22 cellular contexts compared by ENCODE assay signal in genomic region chr10:11636761-11637166, GRCh38.
"Had no signal": no experiment of that assay in that cellular context is flagged by ENCODE, and none has a peak within 500 bp of the region (broad histone marks: within the 10 kb centered on the region; RNA-seq: fewer than 3 reads in every experiment).

No MANE protein-coding gene starts in this region.

- H3K4me2 ChIP-seq: hepatocyte had no signal

- FAIRE-seq: keratinocyte, TTC549 had no signal

- DNase-seq: activated CD4-positive, alpha-beta T cell treated with anti-CD3 and anti-CD28 coated beads, Interleukin-2, amount 10 ng/mL, durations not matched to agents 24 days and 14 days; activated CD8-positive, alpha-beta memory T cell treated with anti-CD3 and anti-CD28 coated beads, Interleukin-2, amount 50 U/mL, for 4 hours; activated CD8-positive, alpha-beta T cell treated with anti-CD3 and anti-CD28 coated beads, Interleukin-2, amount 10 ng/mL, durations not matched to agents 7 days and 5 days; activated gamma-delta T cell; activated T-cell treated with anti-CD3 and anti-CD28 coated beads, Interleukin-2, amount 50 U/mL, for 48 hours; amygdala; dermis blood vessel endothelial cell; left ventricle myocardium superior; mesendoderm; nephron progenitor cell; right lobe of liver; stimulated activated naive CD8-positive, alpha-beta T cell treated with anti-CD3 and anti-CD28 coated beads, Interleukin-15, amount 100 ng/mL, for 72 hours; SW 1271; upper lobe of right lung had no signal

- H3K4me1 ChIP-seq: breast epithelium, prostate gland, upper lobe of right lung had no signal

- H3K36me3 ChIP-seq: breast epithelium, prostate gland, right lobe of liver, thoracic aorta, upper lobe of right lung had no signal

- ATAC-seq: activated CD8-positive, alpha-beta T cell treated with anti-CD3 and anti-CD28 coated beads, Interleukin-2, amount 10 ng/mL, durations not matched to agents 7 days and 5 days; esophagus mucosa; left ventricle myocardium superior; right lobe of liver; stimulated activated naive CD8-positive, alpha-beta T cell treated with anti-CD3 and anti-CD28 coated beads, Interleukin-15, amount 100 ng/mL, for 72 hours; upper lobe of right lung; WTC11 had no signal

- H3K27ac ChIP-seq: breast epithelium, hepatocyte, prostate gland, right lobe of liver, thoracic aorta, upper lobe of right lung had no signal

- H3K4me3 ChIP-seq: breast epithelium, hepatocyte, prostate gland, right lobe of liver, thoracic aorta, upper lobe of right lung had no signal

- H3K27me3 ChIP-seq: breast epithelium, hepatocyte, right lobe of liver, upper lobe of right lung had no signal

- H3K79me2 ChIP-seq: hepatocyte had no signal

- H2AFZ ChIP-seq: hepatocyte had no signal

- H3K9me3 ChIP-seq: breast epithelium, prostate gland, right lobe of liver, thoracic aorta, upper lobe of right lung had no signal
